8 cellular contexts compared by ENCODE assay signal in genomic region chr20:63980806-63981728, GRCh38. TPM values are rescaled to one million over a fixed set of nuclear protein-coding genes. Genes with fewer than 3 reads are reported as not detected.
DNase-seq lines count a peak whose midpoint lies in the region; ATAC-seq and TF ChIP-seq lines count a peak whose summit lies in the region.

TSS of gene PRPF6 (plus strand) at chr20:63981132. CDS start at chr20:63981246, 114 bp downstream.

- peak; percentile 99 for DNase-seq in GM03348 (ENCODE audit: low spot score)
- DNase-seq in MV-4-11 (lab: John Stamatoyannopoulos, UW), result peak; percentile 96
- peak; percentile 98 for DNase-seq in SK-MEL-5 (ENCODE audit: low read depth, low spot score)
- DNase-seq in activated naive CD4-positive, alpha-beta T cell treated with anti-CD3 and anti-CD28 coated beads for 36 hours, result peak; percentile 97
- peak; percentile 67 for DNase-seq in non-pigmented ciliary epithelial cell (ENCODE audit: low read depth)
- peak; percentile 97 for DNase-seq in superior temporal gyrus (ENCODE audit: extremely low spot score)

- peak within 1 kb of the TSS; percentile 95 for H3K4me3 ChIP-seq in HEK293 (ENCODE audit: low read depth, low read length)
- H3K4me3 ChIP-seq in gastroesophageal sphincter, result peak within 1 kb of the TSS; percentile 69 to 80

- in situ Hi-C loops in SK-MEL-5 (cut with HindIII; ENCODE audit: low pct_unique_long_range_greater_than_20kb, low sequenced_read_pairs), result no loop called here

- TF ChIP-seq POLR2A in gastroesophageal sphincter (IDR thresholded peaks at IDR 0.05), result peak; percentile 74 to 75

- intact Hi-C loops in activated naive CD4-positive, alpha-beta T cell treated with anti-CD3 and anti-CD28 coated beads for 36 hours (cut with micrococcal nuclease), result loop anchor here (1.0 to 10.0 kb wide), 7 partner anchors 57 to 766 kb away; partner anchors contain the start of genes RGS19, TCEA2, TPD52L2 and YTHDF1

- peaks cover 52% of the 10 kb centered on the region for H3K4me1 Mint-ChIP-seq in activated naive CD4-positive, alpha-beta T cell treated with anti-CD3 and anti-CD28 coated beads for 36 hours (ENCODE audit: low read depth)

- H3K27me3 Mint-ChIP-seq in activated naive CD4-positive, alpha-beta T cell treated with anti-CD3 and anti-CD28 coated beads for 36 hours (ENCODE audit: low read depth), result no peaks in the 10 kb centered on the region

- H3K4me1 ChIP-seq in HEK293 (ENCODE audit: control insufficient read depth, insufficient read depth, low read length), result peaks cover 13% of the 10 kb centered on the region
- peaks cover 0 to 55% (median 40%) of the 10 kb centered on the region in 3 donors for H3K4me1 ChIP-seq in gastroesophageal sphincter

- H3K9me3 ChIP-seq in HEK293 (ENCODE audit: control insufficient read depth, insufficient read depth, low read depth, low read length) (no peaks in the 10 kb centered on the region), gastroesophageal sphincter (no peaks in the 10 kb centered on the region)

- TF ChIP-seq CTCF in HEK293 (tag by site-specific recombination; IDR thresholded peaks at IDR 0.05) (peak; percentile 100), gastroesophageal sphincter (IDR thresholded peaks at IDR 0.05) (peak in 3 of 4 experiments; percentile 78 to 93 (median 81))

- peak within 1 kb of the TSS; percentile 84 for H3K4me3 Mint-ChIP-seq in activated naive CD4-positive, alpha-beta T cell treated with anti-CD3 and anti-CD28 coated beads for 36 hours

- H3K9me3 Mint-ChIP-seq in activated naive CD4-positive, alpha-beta T cell treated with anti-CD3 and anti-CD28 coated beads for 36 hours, result no peaks in the 10 kb centered on the region

- POLR2A ChIA-PET in HEK293 (lab: Yijun Ruan, JAX), result interaction anchor here (0.6 to 2.0 kb wide), 14 partner anchors 20 to 323 kb away, joined by 3 to 21 read pairs (median 4); partner anchors contain the start of genes ARFRP1, RTEL1, TCEA2 and TPD52L2

- WGBS in gastroesophageal sphincter (ENCODE audit: low coverage in 1 of 2), 2 donors, result 1% methylated on average over 12 of the region's 75 CpGs; no CpG with 5 or more reads in 1 of the 2 donors

- H3K27me3 ChIP-seq in gastroesophageal sphincter, result no peaks in the 10 kb centered on the region

- peaks cover 31% of the 10 kb centered on the region for H3K36me3 Mint-ChIP-seq in activated naive CD4-positive, alpha-beta T cell treated with anti-CD3 and anti-CD28 coated beads for 36 hours (ENCODE audit: low read depth)

- CTCF ChIA-PET in HEK293 (lab: Yijun Ruan, JAX), result interaction anchor here (0.6 to 3.8 kb wide), 23 partner anchors 10 to 484 kb away, joined by 3 to 18 read pairs (median 4); partner anchors contain the start of genes C20orf204, PTK6 and TPD52L2
- CTCF ChIA-PET in activated naive CD4-positive, alpha-beta T cell treated with anti-CD3 and anti-CD28 coated beads for 36 hours (lab: Charles Lee), result interaction anchor here (0.8 to 2.4 kb wide), 16 partner anchors 13 to 443 kb away, joined by 3 to 33 read pairs (median 4); partner anchors contain the start of genes PTK6, RGS19, TCEA2 and UCKL1

- TF ChIP-seq EP300 in gastroesophageal sphincter (IDR thresholded peaks at IDR 0.05), result no peak

- H3K27ac Mint-ChIP-seq in activated naive CD4-positive, alpha-beta T cell treated with anti-CD3 and anti-CD28 coated beads for 36 hours, result peak within 1 kb of the TSS; percentile 94

- ATAC-seq in gastroesophageal sphincter, result peak; percentile 94

- H3K36me3 ChIP-seq in HEK293 (ENCODE audit: control insufficient read depth in 2 of 2, insufficient read depth in 1 of 2, low read length in 2 of 2) (peaks cover 14 to 35% of the 10 kb centered on the region in 2 experiments; a peak in 2 of 3 replicates), gastroesophageal sphincter (peaks cover 0 to 36% of the 10 kb centered on the region in 2 donors)

- H3K27ac ChIP-seq in HEK293 (ENCODE audit: extremely low read depth, low read depth, low read length) (peak within 1 kb of the TSS; percentile 78), gastroesophageal sphincter (peak within 1 kb of the TSS; percentile 62 to 88 (median 86))

TF ChIP-seq in HEK293, 187 proteins besides CTCF, POLR2A, EP300 and RAD21 (continues in another document):
- TF ChIP-seq ZNF777 (tag by site-specific recombination; IDR thresholded peaks at IDR 0.05; ENCODE audit: borderline replicate concordance) (no peak; the same call in 1 of the 2 replicates), ZFHX2 (tag by site-specific recombination; conservative IDR thresholded peaks at IDR 0.05) (0 out of 2 replicates have a peak, but pooled peaks have one; percentile 12), MEIS1 (CRISPR knock-in tag; IDR thresholded peaks at IDR 0.05; ENCODE audit: borderline replicate concordance) (no peak), ZNF148 (tag by site-specific recombination; IDR thresholded peaks at IDR 0.05; ENCODE audit: borderline replicate concordance) (no peak), ZNF624 (tag by site-specific recombination; IDR thresholded peaks at IDR 0.05) (no peak), ZNF544 (tag by site-specific recombination; IDR thresholded peaks at IDR 0.05) (no peak), INSM2 (tag by site-specific recombination; IDR thresholded peaks at IDR 0.05) (peak; percentile 52; the same call in 1 of the 2 replicates), ZNF132 (tag by site-specific recombination; IDR thresholded peaks at IDR 0.05; ENCODE audit: borderline replicate concordance) (no peak), ZNF530 (tag by site-specific recombination; IDR thresholded peaks at IDR 0.05; ENCODE audit: low read depth) (no peak), ZNF366 (tag by site-specific recombination; conservative IDR thresholded peaks at IDR 0.05) (peak; percentile 63; the same call in 1 of the 2 replicates), ZNF433 (tag by site-specific recombination; IDR thresholded peaks at IDR 0.05; ENCODE audit: low read depth) (no peak), ZNF140 (tag by site-specific recombination; IDR thresholded peaks at IDR 0.05) (no peak), ZNF792 (tag by site-specific recombination; IDR thresholded peaks at IDR 0.05) (no peak), ZNF791 (tag by site-specific recombination; IDR thresholded peaks at IDR 0.05) (no peak), KLF1 (tag by site-specific recombination; IDR thresholded peaks at IDR 0.05) (peak; percentile 87), ZBTB17 (tag by site-specific recombination; IDR thresholded peaks at IDR 0.05) (peak; percentile 87), ZBTB7A (tag by site-specific recombination; IDR thresholded peaks at IDR 0.05; ENCODE audit: low read depth) (peak; percentile 74; the same call in 1 of the 2 replicates), REPIN1 (tag by site-specific recombination; IDR thresholded peaks at IDR 0.05; ENCODE audit: low read depth) (no peak), ZNF292 (tag by site-specific recombination; IDR thresholded peaks at IDR 0.05; ENCODE audit: borderline replicate concordance, low read depth) (no peak), SP3 (tag by site-specific recombination; IDR thresholded peaks at IDR 0.05) (peak; percentile 99), ZNF510 (tag by site-specific recombination; IDR thresholded peaks at IDR 0.05; ENCODE audit: insufficient replicate concordance) (no peak), ZNF664 (tag by site-specific recombination; IDR thresholded peaks at IDR 0.05) (no peak)
- TF ChIP-seq, protein P1, sequence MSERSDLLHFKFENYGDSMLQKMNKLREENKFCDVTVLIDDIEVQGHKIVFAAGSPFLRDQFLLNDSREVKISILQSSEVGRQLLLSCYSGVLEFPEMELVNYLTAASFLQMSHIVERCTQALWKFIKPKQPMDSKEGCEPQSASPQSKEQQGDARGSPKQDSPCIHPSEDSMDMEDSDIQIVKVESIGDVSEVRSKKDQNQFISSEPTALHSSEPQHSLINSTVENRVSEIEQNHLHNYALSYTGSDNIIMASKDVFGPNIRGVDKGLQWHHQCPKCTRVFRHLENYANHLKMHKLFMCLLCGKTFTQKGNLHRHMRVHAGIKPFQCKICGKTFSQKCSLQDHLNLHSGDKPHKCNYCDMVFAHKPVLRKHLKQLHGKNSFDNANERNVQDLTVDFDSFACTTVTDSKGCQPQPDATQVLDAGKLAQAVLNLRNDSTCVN (tag by site-specific recombination; optimal IDR thresholded peaks at IDR 0.05), result peak; percentile 92

RNA-seq across cellular contexts. Expression of gene PRPF6, which starts in this region (rescaled TPM):
- 63.7 and 71.3 TPM in 2 replicates for total RNA-seq in SK-MEL-5 (2014; rRNA removed; shearing (Covaris generic))
- 57.6 and 75.3 TPM in 2 replicates for polyA plus RNA-seq in SK-MEL-5 (2015; cell fraction: cytosol; rRNA removed)
- 38.8 and 42.9 TPM in 2 replicates for polyA plus RNA-seq in SK-MEL-5 (2015; cell fraction: nucleus; rRNA removed)
- 10 to 100 TPM; 39.4 to 40.2 TPM for total RNA-seq in activated naive CD4-positive, alpha-beta T cell treated with anti-CD3 and anti-CD28 coated beads for 36 hours
- 10 to 100 TPM; 53.7 to 73.0 (median 67.6) TPM for total RNA-seq in gastroesophageal sphincter

Comparison
In these comparisons a context has a peak if more than half of its experiments do, and no peak if none do; other contexts are left out.
1. Peak in every context shown above with its lines: DNase-seq, ATAC-seq, H3K4me3 ChIP-seq and H3K27ac ChIP-seq.